In the genomic region with DNA sequence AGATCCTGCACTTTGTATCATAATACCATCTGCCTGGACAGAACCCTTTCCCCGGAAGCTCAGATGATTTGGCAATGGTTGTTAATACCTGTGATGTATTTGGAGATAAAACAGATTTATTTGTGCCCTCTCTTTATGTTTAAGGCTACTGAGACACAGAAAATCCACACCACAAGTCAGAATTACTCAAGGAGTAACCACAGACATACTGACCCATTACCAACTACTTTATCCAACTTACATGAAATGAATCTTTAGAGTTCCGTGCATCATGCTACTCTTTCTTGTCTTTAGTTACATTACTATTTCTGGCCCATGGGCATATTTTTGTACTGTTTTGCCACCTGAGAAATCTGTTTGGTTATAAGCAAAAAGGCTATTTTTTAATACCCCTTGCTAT, we compare ENCODE assay signal across 11 cellular contexts.
"Had no signal": no experiment of that assay in that cellular context is flagged by ENCODE, and none has a peak within 500 bp of the region (broad histone marks: within the 10 kb centered on the region; RNA-seq: fewer than 3 reads in every experiment).

No MANE protein-coding gene starts in this region.

- H3K36me3 ChIP-seq: breast epithelium, thoracic aorta had no signal

- H3K27ac ChIP-seq: breast epithelium, thoracic aorta had no signal

- H3K4me1 ChIP-seq: breast epithelium had no signal

- H3K9me3 ChIP-seq: breast epithelium, thoracic aorta had no signal

- DNase-seq: activated CD4-positive, CD25-positive, alpha-beta regulatory T cell treated with anti-CD3 and anti-CD28 coated beads, Interleukin-2, amount 50 U/mL, for 72 hours; activated gamma-delta T cell; activated naive CD8-positive, alpha-beta T cell treated with anti-CD3 and anti-CD28 coated beads for 36 hours; activated T-cell treated with anti-CD3 and anti-CD28 coated beads, Interleukin-2, amount 50 U/mL, for 4 hours; endodermal cell; erythroblast; immature natural killer cell; left colon; stimulated activated CD4-positive, alpha-beta T cell treated with anti-CD3 and anti-CD28 coated beads, Interleukin-2, amount 100 ng/mL, for 48 hours had no signal

- H3K27me3 ChIP-seq: breast epithelium had no signal

- ATAC-seq: left colon had no signal

- H3K4me3 ChIP-seq: breast epithelium, thoracic aorta had no signal
